ENCODE assay signal across 13 cellular contexts in the genomic region with DNA sequence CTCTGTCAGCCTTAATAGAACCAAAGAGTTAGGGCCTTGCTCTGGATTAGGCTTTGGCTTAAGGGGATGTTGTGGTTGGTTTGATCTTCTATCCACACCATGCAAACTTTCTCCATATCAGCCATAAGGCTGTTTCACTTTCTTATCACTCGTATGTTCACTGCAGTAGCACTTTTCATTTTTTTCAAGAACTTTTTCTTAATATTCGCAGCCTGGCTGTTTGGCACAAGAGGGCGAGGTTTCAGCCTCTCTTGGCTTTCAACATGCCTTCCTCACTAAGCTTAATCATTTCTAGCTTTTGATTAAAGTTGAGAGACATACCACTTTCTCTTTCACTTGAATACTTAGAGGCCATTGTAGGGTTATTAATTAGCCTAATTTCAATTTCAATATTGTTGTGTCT.
A peak's percentile ranks its signal among the peaks of the same experiment; 100 is the strongest.
DNase-seq lines count a peak whose midpoint lies in the region; ATAC-seq, FAIRE-seq and TF ChIP-seq lines count a peak whose summit lies in the region.
"Had no signal": no experiment of that assay in that cellular context is flagged by ENCODE, and none has a peak within 500 bp of the region (broad histone marks: within the 10 kb centered on the region; RNA-seq: fewer than 3 reads in every experiment).

No MANE protein-coding gene starts in this region.

- FAIRE-seq in D721Med (lab: Jason Lieb, UNC): no peak

- no peak for DNase-seq in central memory CD8-positive, alpha-beta T cell (ENCODE audit: low spot score in 2 of 2)
- DNase-seq in C1 segment of cervical spinal cord (lab: John Stamatoyannopoulos, UW) (no peak), NCI-H2107 treated with DMSO at 0.1 percent for 48 hours (lab: John Stamatoyannopoulos, UW; ENCODE audit: unreplicated experiment) (no peak), D721Med (ENCODE audit: insufficient read length, low spot score) (no peak)
- DNase-seq: dermis blood vessel endothelial cell, islet precursor cell, Karpas-422, naive B cell, NCI-H2107, Peyer's patch had no signal

- H3K27me3 Mint-ChIP-seq in central memory CD8-positive, alpha-beta T cell: no peaks in the 10 kb centered on the region
- H3K27me3 Mint-ChIP-seq: naive B cell had no signal

- H3K36me3 Mint-ChIP-seq in central memory CD8-positive, alpha-beta T cell (ENCODE audit: insufficient read depth): no peaks in the 10 kb centered on the region
- H3K36me3 Mint-ChIP-seq: naive B cell had no signal

- ATAC-seq in GM18511 (IDR thresholded peaks at IDR 0.05; ENCODE audit: unreplicated experiment) (peak; percentile 94), GM19467 (IDR thresholded peaks at IDR 0.05; ENCODE audit: unreplicated experiment) (peak; percentile 74), HG03159 (IDR thresholded peaks at IDR 0.05; ENCODE audit: unreplicated experiment) (peak; percentile 77)
- ATAC-seq in central memory CD8-positive, alpha-beta T cell (replicated peaks; ENCODE audit: extremely low read depth, poor library complexity, severe bottlenecking): peak; percentile 46

- H3K9me3 Mint-ChIP-seq in central memory CD8-positive, alpha-beta T cell: no peaks in the 10 kb centered on the region

- H3K27ac Mint-ChIP-seq in central memory CD8-positive, alpha-beta T cell (ENCODE audit: low read depth): peak overlapping the region; percentile 92

- peak overlapping the region; percentile 64 for H3K4me3 Mint-ChIP-seq in central memory CD8-positive, alpha-beta T cell
- H3K4me3 Mint-ChIP-seq: naive B cell had no signal

- H3K4me1 Mint-ChIP-seq in central memory CD8-positive, alpha-beta T cell: peaks cover 30% of the 10 kb centered on the region

- no peak for TF ChIP-seq CTCF in D721Med (IDR thresholded peaks at IDR 0.05; ENCODE audit: insufficient read depth, missing control alignments)
